ENCODE assay signal across 13 cellular contexts in genomic region chr2:179596018-179596417, GRCh38.
DNase-seq lines count a peak whose midpoint lies in the region; ATAC-seq lines count a peak whose summit lies in the region.
"Had no signal": no experiment of that assay in that cellular context is flagged by ENCODE, and none has a peak within 500 bp of the region (broad histone marks: within the 10 kb centered on the region; RNA-seq: fewer than 3 reads in every experiment).

No MANE protein-coding gene starts in this region.

- H2AFZ ChIP-seq in neuron (ENCODE audit: low read depth, low read length) = peak overlapping the region; percentile 43

- DNase-seq in EH (ENCODE audit: low read depth) = peak; percentile 70
- peak; percentile 82 for DNase-seq in NCI-H226
- no peak for DNase-seq in pons (ENCODE audit: low spot score)
- DNase-seq in stimulated activated CD4-positive, alpha-beta T cell treated with anti-CD3 and anti-CD28 coated beads, Interleukin-4, amount 100 ng/mL, for 4 hours = no peak
- DNase-seq in DMS 273 treated with DMSO at 0.1 percent for 48 hours (lab: John Stamatoyannopoulos, UW) = no peak
- DNase-seq: activated CD4-positive, alpha-beta T cell treated with anti-CD3 and anti-CD28 coated beads for 36 hours; activated T-cell treated with anti-CD3 and anti-CD28 coated beads, Interleukin-2, amount 50 U/mL, for 1 hour; DND-41; kidney; NCI-H446 had no signal

- H3K4me1 ChIP-seq in neuron (ENCODE audit: insufficient read depth, low read length) = no peaks in the 10 kb centered on the region

- no peaks in the 10 kb centered on the region for H3K27me3 ChIP-seq in neuron (ENCODE audit: insufficient read depth, low read length)

- H3K9me3 ChIP-seq in neuron (ENCODE audit: low read length) = no peaks in the 10 kb centered on the region

- H3K4me3 ChIP-seq in neuron (ENCODE audit: low read length) = no peak overlapping the region

- peak; percentile 94 for ATAC-seq in esophagus mucosa
- no peak for ATAC-seq in HG02885 (IDR thresholded peaks at IDR 0.05; ENCODE audit: poor library complexity, unreplicated experiment)
- ATAC-seq: activated CD4-positive, alpha-beta T cell treated with anti-CD3 and anti-CD28 coated beads for 36 hours had no signal

- H3K36me3 ChIP-seq in neuron (ENCODE audit: insufficient read depth, low read length) = no peaks in the 10 kb centered on the region

Comparison
In these comparisons a context has a peak if more than half of its experiments do, and no peak if none do; other contexts are left out.
1. DNase-seq: peak in EH (single experiment) and NCI-H226 (single experiment); none in pons (single experiment), stimulated activated CD4-positive, alpha-beta T cell treated with anti-CD3 and anti-CD28 coated beads, Interleukin-4, amount 100 ng/mL, for 4 hours (0 of 2) and DMS 273 treated with DMSO at 0.1 percent for 48 hours (single experiment).